ENCODE assay signal across 19 cellular contexts in the genomic region with DNA sequence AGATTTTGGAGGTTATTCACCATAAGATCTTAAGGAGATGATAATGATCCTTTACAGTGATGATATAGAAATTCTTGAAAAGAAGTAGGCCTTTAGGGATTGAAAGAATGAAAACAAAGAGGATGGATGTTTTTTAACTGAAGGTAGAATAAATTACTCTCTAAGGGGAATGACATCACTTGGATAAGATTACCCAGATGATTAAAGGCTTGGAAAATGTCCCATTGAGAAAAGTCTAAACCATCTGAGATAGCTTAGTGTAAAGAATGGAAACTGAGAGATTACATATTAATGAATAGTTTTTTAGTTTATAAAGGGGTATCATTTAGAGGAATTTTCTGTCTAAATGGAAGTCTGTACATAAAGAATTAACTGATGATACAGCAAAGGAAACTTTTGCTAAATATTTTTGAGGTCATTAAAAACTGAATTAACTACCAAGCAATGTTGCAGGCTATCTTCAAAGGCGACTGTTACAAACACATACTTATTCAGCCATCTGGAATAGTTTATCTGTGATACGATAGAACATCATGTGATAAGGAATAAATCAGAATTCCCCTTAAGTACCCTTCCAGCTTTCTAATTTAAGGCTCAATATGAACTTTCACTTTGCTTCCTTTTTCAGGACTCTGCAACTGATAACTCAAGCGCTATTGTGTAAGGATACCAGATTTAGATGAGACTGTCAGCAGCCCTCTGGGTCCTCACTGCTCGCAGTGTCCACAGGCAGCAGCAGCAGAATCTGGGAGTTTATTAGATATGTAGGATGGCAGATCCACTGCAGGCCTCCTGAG.
DNase-seq lines count a peak whose midpoint lies in the region; ATAC-seq and TF ChIP-seq lines count a peak whose summit lies in the region.
"Had no signal": no experiment of that assay in that cellular context is flagged by ENCODE, and none has a peak within 500 bp of the region (broad histone marks: within the 10 kb centered on the region; RNA-seq: fewer than 3 reads in every experiment).

No MANE protein-coding gene starts in this region.

- H3K36me3 Mint-ChIP-seq in nephron (ENCODE audit: low read depth): no peaks in the 10 kb centered on the region
- no peaks in the 10 kb centered on the region for H3K36me3 Mint-ChIP-seq in activated T-cell treated with anti-CD3 and anti-CD28 coated beads, Interleukin-2, amount 50 U/mL, for 4 hours (ENCODE audit: insufficient read depth)
- H3K36me3 Mint-ChIP-seq: CD8-positive, alpha-beta memory T cell had no signal

- no peak for ATAC-seq in activated T-cell treated with anti-CD3 and anti-CD28 coated beads, Interleukin-2, amount 50 U/mL, for 4 hours
- ATAC-seq: gastrocnemius medialis; K562; left lobe of liver; stimulated activated naive CD8-positive, alpha-beta T cell treated with anti-CD3 and anti-CD28 coated beads, Interleukin-15, amount 100 ng/mL, for 72 hours had no signal

- H3K9me3 ChIP-seq in BE2C: no peaks in the 10 kb centered on the region
- H3K9me3 ChIP-seq: gastrocnemius medialis, right atrium auricular region, SJSA1, upper lobe of left lung had no signal

- DNase-seq in BE2C (peak; percentile 49), M059J (ENCODE audit: low read depth) (peak; percentile 39), dedifferentiated amniotic fluid mesenchymal stem cell (ENCODE audit: extremely low spot score) (peak; percentile 14), dorsolateral prefrontal cortex (no peak), Ammon's horn (ENCODE audit: low spot score) (no peak), DMS79 treated with DMSO at 0.1 percent for 48 hours (lab: John Stamatoyannopoulos, UW) (no peak)
- no peak for DNase-seq in activated T-cell treated with anti-CD3 and anti-CD28 coated beads, Interleukin-2, amount 50 U/mL, for 4 hours
- DNase-seq: CD8-positive, alpha-beta memory T cell; gastrocnemius medialis; H9; NCI-H2081; NCI-H526; stimulated activated naive CD8-positive, alpha-beta T cell treated with anti-CD3 and anti-CD28 coated beads, Interleukin-15, amount 100 ng/mL, for 72 hours had no signal

- no peaks in the 10 kb centered on the region for H3K36me3 ChIP-seq in BE2C
- H3K36me3 ChIP-seq: gastrocnemius medialis, right atrium auricular region, SJSA1, upper lobe of left lung had no signal

- H3K4me1 ChIP-seq in BE2C: peaks cover 27% of the 10 kb centered on the region
- H3K4me1 ChIP-seq: gastrocnemius medialis, right atrium auricular region, upper lobe of left lung had no signal

- H3K27me3 ChIP-seq in BE2C: no peaks in the 10 kb centered on the region
- H3K27me3 ChIP-seq in dorsolateral prefrontal cortex: no peaks in the 10 kb centered on the region
- H3K27me3 ChIP-seq: gastrocnemius medialis, right atrium auricular region, SJSA1, upper lobe of left lung had no signal

- H3K4me3 ChIP-seq in BE2C (ENCODE audit: low read depth, low read length) (no peak overlapping the region), dorsolateral prefrontal cortex (no peak overlapping the region)
- H3K4me3 ChIP-seq: gastrocnemius medialis, K562, right atrium auricular region, SJSA1, upper lobe of left lung had no signal

- H3K27me3 Mint-ChIP-seq in nephron (ENCODE audit: low read depth): no peaks in the 10 kb centered on the region
- H3K27me3 Mint-ChIP-seq in activated T-cell treated with anti-CD3 and anti-CD28 coated beads, Interleukin-2, amount 50 U/mL, for 4 hours (ENCODE audit: low read depth): no peaks in the 10 kb centered on the region
- H3K27me3 Mint-ChIP-seq: CD8-positive, alpha-beta memory T cell; stimulated activated naive CD8-positive, alpha-beta T cell treated with anti-CD3 and anti-CD28 coated beads, Interleukin-15, amount 100 ng/mL, for 72 hours had no signal

- H3K4me1 Mint-ChIP-seq in nephron: peaks cover 42% of the 10 kb centered on the region
- H3K4me1 Mint-ChIP-seq in activated T-cell treated with anti-CD3 and anti-CD28 coated beads, Interleukin-2, amount 50 U/mL, for 4 hours (ENCODE audit: low read depth): no peaks in the 10 kb centered on the region
- H3K4me1 Mint-ChIP-seq: CD8-positive, alpha-beta memory T cell; H9; stimulated activated naive CD8-positive, alpha-beta T cell treated with anti-CD3 and anti-CD28 coated beads, Interleukin-15, amount 100 ng/mL, for 72 hours had no signal

- no peak overlapping the region for H3K27ac ChIP-seq in dorsolateral prefrontal cortex
- H3K27ac ChIP-seq: gastrocnemius medialis, right atrium auricular region, SJSA1, upper lobe of left lung had no signal

- TF ChIP-seq CTCF in BE2C (IDR thresholded peaks at IDR 0.05; ENCODE audit: low read depth, low read length) (no peak), nephron (IDR thresholded peaks at IDR 0.05; ENCODE audit: unreplicated experiment in 3 of 3) (no peak), dorsolateral prefrontal cortex (IDR thresholded peaks at IDR 0.05 in 54 of 56, conservative IDR thresholded peaks at IDR 0.05 in 2 of 56; ENCODE audit: low read depth in 1 of 56, partially characterized antibody in 56 of 56) (no peak)

- peak overlapping the region in 2 of 3 experiments; percentile 5 to 36 for H3K4me3 Mint-ChIP-seq in nephron
- H3K4me3 Mint-ChIP-seq in activated T-cell treated with anti-CD3 and anti-CD28 coated beads, Interleukin-2, amount 50 U/mL, for 4 hours: no peak overlapping the region
- H3K4me3 Mint-ChIP-seq: CD8-positive, alpha-beta memory T cell; H9; stimulated activated naive CD8-positive, alpha-beta T cell treated with anti-CD3 and anti-CD28 coated beads, Interleukin-15, amount 100 ng/mL, for 72 hours had no signal

- intact Hi-C loops in dorsolateral prefrontal cortex (cut with DNase I): no loop called here

- H3K27ac Mint-ChIP-seq in nephron: peak overlapping the region; percentile 44 to 94 (median 78)
- H3K27ac Mint-ChIP-seq: CD8-positive, alpha-beta memory T cell; H9; stimulated activated naive CD8-positive, alpha-beta T cell treated with anti-CD3 and anti-CD28 coated beads, Interleukin-15, amount 100 ng/mL, for 72 hours had no signal

- no peaks in the 10 kb centered on the region for H3K9me3 Mint-ChIP-seq in nephron
- peaks cover 4% of the 10 kb centered on the region for H3K9me3 Mint-ChIP-seq in activated T-cell treated with anti-CD3 and anti-CD28 coated beads, Interleukin-2, amount 50 U/mL, for 4 hours
- H3K9me3 Mint-ChIP-seq: H9 had no signal

Comparison
In these comparisons a context has a peak if more than half of its experiments do, and no peak if none do; other contexts are left out.
1. DNase-seq: peak in BE2C (single experiment), M059J (single experiment) and dedifferentiated amniotic fluid mesenchymal stem cell (single experiment); none in dorsolateral prefrontal cortex (0 of 10), Ammon's horn (single experiment), DMS79 treated with DMSO at 0.1 percent for 48 hours (single experiment) and activated T-cell treated with anti-CD3 and anti-CD28 coated beads, Interleukin-2, amount 50 U/mL, for 4 hours (single experiment).